1 cellular context compared by ENCODE assay signal in the genomic region with DNA sequence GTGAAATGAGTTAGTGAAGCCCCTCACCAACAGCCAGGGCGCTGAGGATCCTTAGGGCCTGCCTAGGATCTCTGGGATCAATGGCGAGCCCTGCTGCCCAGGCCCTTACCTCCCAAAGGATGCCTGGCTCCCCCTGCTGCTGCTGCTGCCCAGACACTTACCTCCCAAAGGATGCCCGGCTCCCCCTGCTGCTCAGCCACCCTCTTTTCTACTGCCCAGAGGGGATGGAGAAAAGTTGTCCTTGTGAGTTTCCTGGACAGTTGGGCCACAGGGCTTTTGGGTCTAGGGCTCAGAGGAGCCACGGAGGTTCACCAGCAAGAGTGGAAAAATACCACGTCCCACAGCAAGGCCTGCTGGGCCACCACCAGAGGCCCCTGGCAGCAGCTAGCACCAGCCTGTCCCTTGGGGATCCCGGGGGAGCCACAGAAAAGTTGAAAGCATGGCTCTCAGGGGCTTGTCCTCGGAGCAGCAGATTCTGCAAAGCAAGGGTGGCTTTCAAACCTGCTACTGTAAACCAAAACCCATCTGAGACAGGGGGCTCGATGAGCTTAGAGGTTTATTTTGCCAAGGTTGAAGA.
TF ChIP-seq lines count a peak whose summit lies in the region.

No MANE protein-coding gene starts in this region.

TF ChIP-seq in GM12878, 131 proteins besides CTCF, POLR2A, EP300 and RAD21:
- TF ChIP-seq ZNF592 (IDR thresholded peaks at IDR 0.05) (0 out of 2 replicates have a peak, but pooled peaks have one; percentile 63), KLF5 (IDR thresholded peaks at IDR 0.05; ENCODE audit: partially characterized antibody) (no peak), YY1 (IDR thresholded peaks at IDR 0.05; ENCODE audit: low read depth, low read length) (peak; percentile 49; the same call in 1 of the 2 replicates), REST (IDR thresholded peaks at IDR 0.05; ENCODE audit: low read depth, low read length) (no peak), FOS (IDR thresholded peaks at IDR 0.05; ENCODE audit: borderline replicate concordance, extremely low read depth, insufficient read length) (no peak), CBFB (IDR thresholded peaks at IDR 0.05; ENCODE audit: low read depth) (no peak), ZZZ3 (IDR thresholded peaks at IDR 0.05; ENCODE audit: control insufficient read depth, insufficient read length, low read depth) (no peak), SMC3 (IDR thresholded peaks at IDR 0.05; ENCODE audit: borderline replicate concordance, low read length) (peak; percentile 85), BACH1 (IDR thresholded peaks at IDR 0.05; ENCODE audit: borderline replicate concordance) (0 out of 2 replicates have a peak, but pooled peaks have one; percentile 40)
- TF ChIP-seq, protein P1, sequence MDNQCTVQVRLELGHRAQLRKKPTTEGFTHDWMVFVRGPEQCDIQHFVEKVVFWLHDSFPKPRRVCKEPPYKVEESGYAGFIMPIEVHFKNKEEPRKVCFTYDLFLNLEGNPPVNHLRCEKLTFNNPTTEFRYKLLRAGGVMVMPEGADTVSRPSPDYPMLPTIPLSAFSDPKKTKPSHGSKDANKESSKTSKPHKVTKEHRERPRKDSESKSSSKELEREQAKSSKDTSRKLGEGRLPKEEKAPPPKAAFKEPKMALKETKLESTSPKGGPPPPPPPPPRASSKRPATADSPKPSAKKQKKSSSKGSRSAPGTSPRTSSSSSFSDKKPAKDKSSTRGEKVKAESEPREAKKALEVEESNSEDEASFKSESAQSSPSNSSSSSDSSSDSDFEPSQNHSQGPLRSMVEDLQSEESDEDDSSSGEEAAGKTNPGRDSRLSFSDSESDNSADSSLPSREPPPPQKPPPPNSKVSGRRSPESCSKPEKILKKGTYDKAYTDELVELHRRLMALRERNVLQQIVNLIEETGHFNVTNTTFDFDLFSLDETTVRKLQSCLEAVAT (IDR thresholded peaks at IDR 0.05) = no peak
TF ChIP-seq in GM12878: peak in this region for 4.
